Comparison of ENCODE assay signal across 23 cellular contexts in genomic region chr18:32081881-32082280, GRCh38.
"Had no signal": no experiment of that assay in that cellular context is flagged by ENCODE, and none has a peak within 500 bp of the region (broad histone marks: within the 10 kb centered on the region; RNA-seq: fewer than 3 reads in every experiment).

No MANE protein-coding gene starts in this region.

- H3K4me3 ChIP-seq: breast epithelium, esophagus squamous epithelium, hepatocyte, lung, tibial artery had no signal

- H3K27ac Mint-ChIP-seq: activated B cell treated with CpG ODN at 0.5 μM for 24 hours; activated CD8-positive, alpha-beta T cell treated with anti-CD3 and anti-CD28 coated beads for 36 hours; activated naive CD8-positive, alpha-beta T cell treated with anti-CD3 and anti-CD28 coated beads, Interleukin-2, amount 10 ng/mL, durations not matched to agents 7 days and 5 days; activated T-helper 17 cell treated with anti-CD3 and anti-CD28 coated beads, Interleukin-2, amount 50 U/mL, for 72 hours; nephron progenitor cell; T-cell had no signal

- H3K36me3 ChIP-seq: breast epithelium, esophagus squamous epithelium, tibial artery had no signal

- FAIRE-seq: keratinocyte had no signal

- DNase-seq: activated B cell treated with CpG ODN at 0.5 μM for 24 hours; activated CD4-positive, alpha-beta T cell treated with anti-CD3 and anti-CD28 coated beads for 48 hours; activated CD8-positive, alpha-beta T cell treated with anti-CD3 and anti-CD28 coated beads for 36 hours; activated naive CD4-positive, alpha-beta T cell treated with Interleukin-2 at 50 U/mL for 16 hours; activated naive CD8-positive, alpha-beta T cell treated with anti-CD3 and anti-CD28 coated beads, Interleukin-2, amount 10 ng/mL, durations not matched to agents 7 days and 5 days; activated T-cell treated with anti-CD3 and anti-CD28 coated beads, Interleukin-2, amount 50 U/mL, for 1 hour; anterior cingulate cortex; cortex of kidney; esophagus squamous epithelium; foreskin keratinocyte; midbrain; nephron progenitor cell; nucleus accumbens; posterior cingulate gyrus; retina; stimulated activated naive CD4-positive, alpha-beta T cell; T-cell; tibial artery had no signal

- H3K9me3 Mint-ChIP-seq: activated CD8-positive, alpha-beta T cell treated with anti-CD3 and anti-CD28 coated beads for 36 hours; activated naive CD8-positive, alpha-beta T cell treated with anti-CD3 and anti-CD28 coated beads, Interleukin-2, amount 10 ng/mL, durations not matched to agents 7 days and 5 days; activated T-helper 17 cell treated with anti-CD3 and anti-CD28 coated beads, Interleukin-2, amount 50 U/mL, for 72 hours; T-cell had no signal

- H3K4me1 ChIP-seq: breast epithelium, tibial artery had no signal

- H3K4me3 Mint-ChIP-seq: activated B cell treated with CpG ODN at 0.5 μM for 24 hours; activated CD8-positive, alpha-beta T cell treated with anti-CD3 and anti-CD28 coated beads for 36 hours; activated naive CD8-positive, alpha-beta T cell treated with anti-CD3 and anti-CD28 coated beads, Interleukin-2, amount 10 ng/mL, durations not matched to agents 7 days and 5 days; activated T-helper 17 cell treated with anti-CD3 and anti-CD28 coated beads, Interleukin-2, amount 50 U/mL, for 72 hours; nephron progenitor cell; T-cell had no signal

- H3K9me3 ChIP-seq: breast epithelium, esophagus squamous epithelium, tibial artery had no signal

- H3K27ac ChIP-seq: breast epithelium, esophagus squamous epithelium, foreskin keratinocyte, hepatocyte, tibial artery had no signal

- H3K27me3 Mint-ChIP-seq: activated B cell treated with CpG ODN at 0.5 μM for 24 hours; activated naive CD8-positive, alpha-beta T cell treated with anti-CD3 and anti-CD28 coated beads, Interleukin-2, amount 10 ng/mL, durations not matched to agents 7 days and 5 days; activated T-helper 17 cell treated with anti-CD3 and anti-CD28 coated beads, Interleukin-2, amount 50 U/mL, for 72 hours had no signal

- H3K27me3 ChIP-seq: breast epithelium, esophagus squamous epithelium, foreskin keratinocyte, hepatocyte, tibial artery had no signal
